Comparison of ENCODE assay signal across 1 cellular context in the genomic region with DNA sequence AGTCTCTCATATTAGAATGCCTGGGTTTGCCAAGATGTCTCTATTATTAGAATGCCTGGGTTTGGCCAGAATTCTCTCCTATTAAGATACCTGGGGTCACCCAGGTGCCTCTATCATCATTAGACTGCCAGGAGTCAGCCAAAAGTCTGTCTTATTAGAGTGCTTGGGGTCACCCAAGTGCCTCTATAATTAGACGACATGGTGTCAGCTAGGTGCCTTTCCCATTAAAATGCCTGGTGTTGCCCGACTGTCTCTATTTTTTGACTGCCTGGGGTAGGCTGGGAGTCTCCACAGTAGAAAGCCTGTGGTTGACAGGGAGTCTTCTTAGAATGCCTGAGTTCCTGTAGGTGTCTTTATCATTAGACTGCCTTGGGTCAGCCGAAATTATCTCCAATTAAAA.
TF ChIP-seq lines count a peak whose summit lies in the region.

No MANE protein-coding gene starts in this region.

TF ChIP-seq in WTC11, 78 proteins besides CTCF, POLR2A, EP300 and RAD21 (continued from another document):
- TF ChIP-seq, protein P1, sequence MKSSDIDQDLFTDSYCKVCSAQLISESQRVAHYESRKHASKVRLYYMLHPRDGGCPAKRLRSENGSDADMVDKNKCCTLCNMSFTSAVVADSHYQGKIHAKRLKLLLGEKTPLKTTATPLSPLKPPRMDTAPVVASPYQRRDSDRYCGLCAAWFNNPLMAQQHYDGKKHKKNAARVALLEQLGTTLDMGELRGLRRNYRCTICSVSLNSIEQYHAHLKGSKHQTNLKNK (CRISPR knock-in tag; IDR thresholded peaks at IDR 0.05), result no peak
- TF ChIP-seq ZNF219 (CRISPR knock-in tag; IDR thresholded peaks at IDR 0.05; ENCODE audit: borderline replicate concordance) (no peak), ZNF232 (CRISPR knock-in tag; IDR thresholded peaks at IDR 0.05) (no peak), TEAD4 (CRISPR knock-in tag; IDR thresholded peaks at IDR 0.05) (no peak), MXD4 (CRISPR knock-in tag; IDR thresholded peaks at IDR 0.05; ENCODE audit: borderline replicate concordance) (no peak), ZNF396 (CRISPR knock-in tag; IDR thresholded peaks at IDR 0.05; ENCODE audit: borderline replicate concordance) (no peak)
- TF ChIP-seq, protein P2, sequence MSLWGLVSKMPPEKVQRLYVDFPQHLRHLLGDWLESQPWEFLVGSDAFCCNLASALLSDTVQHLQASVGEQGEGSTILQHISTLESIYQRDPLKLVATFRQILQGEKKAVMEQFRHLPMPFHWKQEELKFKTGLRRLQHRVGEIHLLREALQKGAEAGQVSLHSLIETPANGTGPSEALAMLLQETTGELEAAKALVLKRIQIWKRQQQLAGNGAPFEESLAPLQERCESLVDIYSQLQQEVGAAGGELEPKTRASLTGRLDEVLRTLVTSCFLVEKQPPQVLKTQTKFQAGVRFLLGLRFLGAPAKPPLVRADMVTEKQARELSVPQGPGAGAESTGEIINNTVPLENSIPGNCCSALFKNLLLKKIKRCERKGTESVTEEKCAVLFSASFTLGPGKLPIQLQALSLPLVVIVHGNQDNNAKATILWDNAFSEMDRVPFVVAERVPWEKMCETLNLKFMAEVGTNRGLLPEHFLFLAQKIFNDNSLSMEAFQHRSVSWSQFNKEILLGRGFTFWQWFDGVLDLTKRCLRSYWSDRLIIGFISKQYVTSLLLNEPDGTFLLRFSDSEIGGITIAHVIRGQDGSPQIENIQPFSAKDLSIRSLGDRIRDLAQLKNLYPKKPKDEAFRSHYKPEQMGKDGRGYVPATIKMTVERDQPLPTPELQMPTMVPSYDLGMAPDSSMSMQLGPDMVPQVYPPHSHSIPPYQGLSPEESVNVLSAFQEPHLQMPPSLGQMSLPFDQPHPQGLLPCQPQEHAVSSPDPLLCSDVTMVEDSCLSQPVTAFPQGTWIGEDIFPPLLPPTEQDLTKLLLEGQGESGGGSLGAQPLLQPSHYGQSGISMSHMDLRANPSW (CRISPR knock-in tag; conservative IDR thresholded peaks at IDR 0.05; ENCODE audit: low read depth), result no peak
- TF ChIP-seq, protein P3, sequence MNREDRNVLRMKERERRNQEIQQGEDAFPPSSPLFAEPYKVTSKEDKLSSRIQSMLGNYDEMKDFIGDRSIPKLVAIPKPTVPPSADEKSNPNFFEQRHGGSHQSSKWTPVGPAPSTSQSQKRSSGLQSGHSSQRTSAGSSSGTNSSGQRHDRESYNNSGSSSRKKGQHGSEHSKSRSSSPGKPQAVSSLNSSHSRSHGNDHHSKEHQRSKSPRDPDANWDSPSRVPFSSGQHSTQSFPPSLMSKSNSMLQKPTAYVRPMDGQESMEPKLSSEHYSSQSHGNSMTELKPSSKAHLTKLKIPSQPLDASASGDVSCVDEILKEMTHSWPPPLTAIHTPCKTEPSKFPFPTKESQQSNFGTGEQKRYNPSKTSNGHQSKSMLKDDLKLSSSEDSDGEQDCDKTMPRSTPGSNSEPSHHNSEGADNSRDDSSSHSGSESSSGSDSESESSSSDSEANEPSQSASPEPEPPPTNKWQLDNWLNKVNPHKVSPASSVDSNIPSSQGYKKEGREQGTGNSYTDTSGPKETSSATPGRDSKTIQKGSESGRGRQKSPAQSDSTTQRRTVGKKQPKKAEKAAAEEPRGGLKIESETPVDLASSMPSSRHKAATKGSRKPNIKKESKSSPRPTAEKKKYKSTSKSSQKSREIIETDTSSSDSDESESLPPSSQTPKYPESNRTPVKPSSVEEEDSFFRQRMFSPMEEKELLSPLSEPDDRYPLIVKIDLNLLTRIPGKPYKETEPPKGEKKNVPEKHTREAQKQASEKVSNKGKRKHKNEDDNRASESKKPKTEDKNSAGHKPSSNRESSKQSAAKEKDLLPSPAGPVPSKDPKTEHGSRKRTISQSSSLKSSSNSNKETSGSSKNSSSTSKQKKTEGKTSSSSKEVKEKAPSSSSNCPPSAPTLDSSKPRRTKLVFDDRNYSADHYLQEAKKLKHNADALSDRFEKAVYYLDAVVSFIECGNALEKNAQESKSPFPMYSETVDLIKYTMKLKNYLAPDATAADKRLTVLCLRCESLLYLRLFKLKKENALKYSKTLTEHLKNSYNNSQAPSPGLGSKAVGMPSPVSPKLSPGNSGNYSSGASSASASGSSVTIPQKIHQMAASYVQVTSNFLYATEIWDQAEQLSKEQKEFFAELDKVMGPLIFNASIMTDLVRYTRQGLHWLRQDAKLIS (CRISPR knock-in tag; IDR thresholded peaks at IDR 0.05; ENCODE audit: borderline replicate concordance), result no peak
- TF ChIP-seq, protein P4, sequence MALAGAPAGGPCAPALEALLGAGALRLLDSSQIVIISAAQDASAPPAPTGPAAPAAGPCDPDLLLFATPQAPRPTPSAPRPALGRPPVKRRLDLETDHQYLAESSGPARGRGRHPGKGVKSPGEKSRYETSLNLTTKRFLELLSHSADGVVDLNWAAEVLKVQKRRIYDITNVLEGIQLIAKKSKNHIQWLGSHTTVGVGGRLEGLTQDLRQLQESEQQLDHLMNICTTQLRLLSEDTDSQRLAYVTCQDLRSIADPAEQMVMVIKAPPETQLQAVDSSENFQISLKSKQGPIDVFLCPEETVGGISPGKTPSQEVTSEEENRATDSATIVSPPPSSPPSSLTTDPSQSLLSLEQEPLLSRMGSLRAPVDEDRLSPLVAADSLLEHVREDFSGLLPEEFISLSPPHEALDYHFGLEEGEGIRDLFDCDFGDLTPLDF (CRISPR knock-in tag; IDR thresholded peaks at IDR 0.05), result no peak
